In the genomic region with DNA sequence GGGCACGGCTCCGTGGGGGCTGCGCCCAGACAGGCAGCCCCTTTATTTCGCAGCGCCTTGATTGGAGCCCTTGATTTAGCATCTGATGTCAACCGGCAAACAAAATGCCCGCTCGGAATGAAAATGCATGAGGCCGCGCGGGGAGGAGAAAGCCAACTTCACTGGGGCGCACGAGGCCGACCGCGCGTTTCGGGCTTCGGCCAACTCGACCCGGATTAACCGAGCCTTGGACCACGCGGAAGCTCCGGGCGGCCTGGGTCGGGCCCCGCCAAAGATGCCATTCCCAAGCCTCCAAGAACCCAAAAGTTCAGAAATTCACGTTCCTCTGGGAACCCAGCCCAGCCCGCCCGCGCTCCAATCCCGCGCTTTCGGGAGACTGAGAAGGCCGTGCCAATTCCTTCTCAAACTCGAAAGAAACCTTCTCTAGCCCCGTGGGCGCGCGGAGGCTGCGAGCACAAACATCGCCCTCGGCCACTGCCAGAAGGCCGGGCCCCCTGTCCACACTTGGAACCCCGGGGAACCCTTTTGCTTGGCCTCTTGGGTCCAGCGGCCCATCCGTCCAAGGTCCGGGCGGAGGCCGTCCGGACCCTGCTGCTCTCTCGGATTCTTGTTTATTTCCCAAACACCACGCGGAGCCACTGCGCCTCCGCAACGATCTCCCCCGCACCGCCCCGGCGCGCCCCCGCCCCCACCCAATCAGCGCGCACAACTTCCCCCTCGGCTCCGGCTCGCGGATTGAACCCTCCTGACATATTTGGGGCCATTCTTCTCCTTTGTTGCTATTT, we compare ENCODE assay signal across 11 cellular contexts. TPM values are rescaled to one million over a fixed set of nuclear protein-coding genes. Genes with fewer than 3 reads are reported as not detected.
DNase-seq lines count a peak whose midpoint lies in the region; ATAC-seq and TF ChIP-seq lines count a peak whose summit lies in the region.
"Had no signal": no experiment of that assay in that cellular context is flagged by ENCODE, and none has a peak within 500 bp of the region (broad histone marks: within the 10 kb centered on the region; RNA-seq: fewer than 3 reads in every experiment).

No MANE protein-coding gene starts in this region.

- H3K27me3 Mint-ChIP-seq in activated CD8-positive, alpha-beta memory T cell treated with anti-CD3 and anti-CD28 coated beads, Interleukin-2, amount 10 ng/mL, durations not matched to agents 7 days and 5 days, result peaks cover 80% of the 10 kb centered on the region

- WGBS in iPS DF 6.9 (ENCODE audit: insufficient coverage, insufficient read length), result no CpG with 5 or more reads among the region's 70 CpGs

- no peak overlapping the region for H3K4me3 Mint-ChIP-seq in activated CD8-positive, alpha-beta memory T cell treated with anti-CD3 and anti-CD28 coated beads, Interleukin-2, amount 10 ng/mL, durations not matched to agents 7 days and 5 days

- H3K4me3 ChIP-seq in WERI-Rb-1 (ENCODE audit: low read depth, low read length), result peak overlapping the region; percentile 67
- peak overlapping the region; percentile 32; the same call in 1 of the 2 replicates for H3K4me3 ChIP-seq in iPS DF 6.9 (ENCODE audit: low read length)
- H3K4me3 ChIP-seq: MG63 had no signal

- no peak overlapping the region for H3K27ac Mint-ChIP-seq in activated CD8-positive, alpha-beta memory T cell treated with anti-CD3 and anti-CD28 coated beads, Interleukin-2, amount 10 ng/mL, durations not matched to agents 7 days and 5 days

- H3K4me1 ChIP-seq in iPS DF 6.9 (ENCODE audit: control insufficient read depth, insufficient read depth, low read length), result no peaks in the 10 kb centered on the region; the same call in 1 of the 2 replicates
- H3K4me1 ChIP-seq: foreskin keratinocyte had no signal

- H3K9me3 Mint-ChIP-seq in activated CD8-positive, alpha-beta memory T cell treated with anti-CD3 and anti-CD28 coated beads, Interleukin-2, amount 10 ng/mL, durations not matched to agents 7 days and 5 days (ENCODE audit: low read depth), result no peaks in the 10 kb centered on the region

- CTCF ChIA-PET in activated CD8-positive, alpha-beta memory T cell treated with anti-CD3 and anti-CD28 coated beads, Interleukin-2, amount 10 ng/mL, durations not matched to agents 7 days and 5 days (lab: Charles Lee), result no interaction called here

- no peaks in the 10 kb centered on the region for H3K36me3 Mint-ChIP-seq in activated CD8-positive, alpha-beta memory T cell treated with anti-CD3 and anti-CD28 coated beads, Interleukin-2, amount 10 ng/mL, durations not matched to agents 7 days and 5 days

- no peak for ATAC-seq in activated CD8-positive, alpha-beta memory T cell treated with anti-CD3 and anti-CD28 coated beads, Interleukin-2, amount 10 ng/mL, durations not matched to agents 7 days and 5 days
- ATAC-seq in left lobe of liver (no peak), GM19328 (IDR thresholded peaks at IDR 0.05; ENCODE audit: unreplicated experiment) (no peak)
- ATAC-seq: foreskin keratinocyte had no signal

- no peaks in the 10 kb centered on the region for H3K27me3 ChIP-seq in WERI-Rb-1 (ENCODE audit: insufficient read depth, low read depth, severe bottlenecking)
- H3K27me3 ChIP-seq in iPS DF 6.9 (ENCODE audit: control insufficient read depth, insufficient read depth, low read length), result peaks cover 27% of the 10 kb centered on the region; the same call in 1 of the 2 replicates

- peak; percentile 62 for DNase-seq in activated CD8-positive, alpha-beta memory T cell treated with anti-CD3 and anti-CD28 coated beads, Interleukin-2, amount 50 U/mL, for 48 hours
- DNase-seq in activated CD8-positive, alpha-beta memory T cell treated with anti-CD3 and anti-CD28 coated beads, Interleukin-2, amount 10 ng/mL, durations not matched to agents 7 days and 5 days, result no peak
- DNase-seq in WERI-Rb-1 (no peak), iPS DF 6.9 (ENCODE audit: low read depth, low spot score) (no peak), left lobe of liver (ENCODE audit: low spot score) (no peak), DMS114 treated with DMSO at 0.1 percent for 48 hours (lab: John Stamatoyannopoulos, UW; ENCODE audit: unreplicated experiment) (no peak)
- DNase-seq: foreskin keratinocyte, MG63, small intestine had no signal

- peaks cover 7% of the 10 kb centered on the region for H3K9me3 ChIP-seq in WERI-Rb-1 (ENCODE audit: severe bottlenecking)
- no peaks in the 10 kb centered on the region for H3K9me3 ChIP-seq in iPS DF 6.9 (ENCODE audit: control insufficient read depth, insufficient read depth, low read length)
- H3K9me3 ChIP-seq: MG63 had no signal

- peaks cover 32% of the 10 kb centered on the region for H3K36me3 ChIP-seq in WERI-Rb-1
- H3K36me3 ChIP-seq in iPS DF 6.9 (ENCODE audit: control insufficient read depth, insufficient read depth, low read length), result no peaks in the 10 kb centered on the region
- H3K36me3 ChIP-seq: MG63 had no signal

- H3K4me1 Mint-ChIP-seq in activated CD8-positive, alpha-beta memory T cell treated with anti-CD3 and anti-CD28 coated beads, Interleukin-2, amount 10 ng/mL, durations not matched to agents 7 days and 5 days, result peaks cover 12% of the 10 kb centered on the region

- H3K27ac ChIP-seq in WERI-Rb-1, result peak overlapping the region; percentile 100
- H3K27ac ChIP-seq in iPS DF 6.9 (ENCODE audit: low read length), result no peak overlapping the region
- peak overlapping the region; percentile 56 for H3K27ac ChIP-seq in temporal lobe (ENCODE audit: low read depth, low read length)
- H3K27ac ChIP-seq: foreskin keratinocyte had no signal

- no peak for TF ChIP-seq CTCF in WERI-Rb-1 (IDR thresholded peaks at IDR 0.05; ENCODE audit: low read depth, low read length)

RNA-seq across cellular contexts. Expression of a gene that starts 0.8 kb away (rescaled TPM):
- under 1 TPM in 1 of 2 experiments, not detected in 1; 0.12 TPM for total RNA-seq in activated CD8-positive, alpha-beta memory T cell treated with anti-CD3 and anti-CD28 coated beads, Interleukin-2, amount 10 ng/mL, durations not matched to agents 7 days and 5 days
- total RNA-seq in temporal lobe (13.3 TPM), left lobe of liver (not detected)
- total RNA-seq: foreskin keratinocyte had no signal

Comparison
In these comparisons a context has a peak if more than half of its experiments do, and no peak if none do; other contexts are left out.
1. RNA of a gene that starts 0.8 kb away (total RNA-seq): 13.3 TPM in temporal lobe (single experiment); 0.12 TPM in activated CD8-positive, alpha-beta memory T cell treated with anti-CD3 and anti-CD28 coated beads, Interleukin-2, amount 10 ng/mL, durations not matched to agents 7 days and 5 days and not detected in left lobe of liver (single experiment); every median in the first group is over 10 times any median in the second.